ENCODE assay signal across 21 cellular contexts in genomic region chr3:96267577-96267976, GRCh38.
"Had no signal": no experiment of that assay in that cellular context is flagged by ENCODE, and none has a peak within 500 bp of the region (broad histone marks: within the 10 kb centered on the region; RNA-seq: fewer than 3 reads in every experiment).

No MANE protein-coding gene starts in this region.

- H3K4me3 Mint-ChIP-seq: activated B cell treated with CpG ODN at 0.5 μM for 24 hours; activated naive CD8-positive, alpha-beta T cell; activated T-cell treated with anti-CD3 and anti-CD28 coated beads, Interleukin-2, amount 50 U/mL, for 72 hours; brain; neural progenitor cell had no signal

- H3K27ac ChIP-seq: gastrocnemius medialis, neural progenitor cell, ovary, stomach, testis had no signal

- H3K27me3 Mint-ChIP-seq: activated B cell treated with CpG ODN at 0.5 μM for 24 hours; activated naive CD8-positive, alpha-beta T cell; brain had no signal

- DNase-seq: activated B cell treated with CpG ODN at 0.5 μM for 24 hours; activated CD4-positive, alpha-beta T cell treated with anti-CD3 and anti-CD28 coated beads for 48 hours; activated CD8-positive, alpha-beta memory T cell treated with anti-CD3 and anti-CD28 coated beads, Interleukin-2, amount 50 U/mL, for 48 hours; activated gamma-delta T cell treated with Interleukin-2 at 50 U/mL for 16 hours; activated T-cell treated with anti-CD3 and anti-CD28 coated beads, Interleukin-2, amount 50 U/mL, for 72 hours; cortex of kidney; effector CD8-positive, alpha-beta T cell; gastrocnemius medialis; heart left ventricle; left cardiac atrium; midbrain; ovary; stimulated activated CD4-positive, alpha-beta T cell treated with anti-CD3 and anti-CD28 coated beads, Interleukin-12 subunit alpha, Interleukin-12 subunit beta, amount 100 ng/mL, for 4 hours; stimulated activated CD4-positive, alpha-beta T cell treated with anti-CD3 and anti-CD28 coated beads, Interleukin-2, amount 100 ng/mL, for 24 hours; stomach; T-helper 2 cell; testis had no signal

- H3K36me3 Mint-ChIP-seq: activated naive CD8-positive, alpha-beta T cell; brain; neural progenitor cell had no signal

- H3K4me1 ChIP-seq: gastrocnemius medialis, neural progenitor cell, stomach, testis had no signal

- H3K27me3 ChIP-seq: gastrocnemius medialis, heart left ventricle, neural progenitor cell, ovary, stomach, testis had no signal

- H3K9me3 ChIP-seq: gastrocnemius medialis, heart left ventricle, ovary, stomach, testis had no signal

- H3K4me1 Mint-ChIP-seq: activated B cell treated with CpG ODN at 0.5 μM for 24 hours, brain, neural progenitor cell had no signal

- H3K9me3 Mint-ChIP-seq: brain, neural progenitor cell had no signal

- H3K36me3 ChIP-seq: gastrocnemius medialis, heart left ventricle, neural progenitor cell, ovary, stomach had no signal

- ATAC-seq: activated T-cell treated with anti-CD3 and anti-CD28 coated beads, Interleukin-2, amount 50 U/mL, for 72 hours had no signal

- H3K27ac Mint-ChIP-seq: activated B cell treated with CpG ODN at 0.5 μM for 24 hours; activated naive CD8-positive, alpha-beta T cell; activated T-cell treated with anti-CD3 and anti-CD28 coated beads, Interleukin-2, amount 50 U/mL, for 72 hours; brain; neural progenitor cell had no signal

- H3K4me3 ChIP-seq: gastrocnemius medialis, heart left ventricle, lung, neural progenitor cell, ovary, stomach, testis had no signal
